ENCODE assay signal across 8 cellular contexts in the genomic region with DNA sequence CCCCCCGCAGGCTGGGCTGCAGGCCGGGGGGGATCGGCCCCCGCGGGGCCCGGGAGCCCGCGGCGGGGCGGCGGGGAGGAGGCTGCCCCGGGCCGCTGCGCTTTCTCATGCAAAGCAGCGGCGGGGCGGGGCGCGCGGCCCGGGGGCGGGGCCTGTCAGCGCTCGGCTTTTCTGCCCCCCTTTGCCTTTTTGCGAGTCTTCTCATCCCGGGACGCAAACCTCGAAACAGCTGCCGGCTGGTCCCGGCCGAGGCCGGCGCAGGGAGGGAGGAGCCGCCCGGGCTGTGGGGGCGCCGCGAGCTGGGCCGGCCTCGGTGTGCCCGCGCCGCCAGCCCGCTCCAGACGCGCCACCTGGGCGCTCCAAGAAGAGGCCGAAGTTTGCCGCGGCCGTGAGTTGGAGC. TPM values are rescaled to one million over a fixed set of nuclear protein-coding genes. Genes with fewer than 3 reads are reported as not detected.
DNase-seq lines count a peak whose midpoint lies in the region; ATAC-seq and TF ChIP-seq lines count a peak whose summit lies in the region.

A gene with protein sequence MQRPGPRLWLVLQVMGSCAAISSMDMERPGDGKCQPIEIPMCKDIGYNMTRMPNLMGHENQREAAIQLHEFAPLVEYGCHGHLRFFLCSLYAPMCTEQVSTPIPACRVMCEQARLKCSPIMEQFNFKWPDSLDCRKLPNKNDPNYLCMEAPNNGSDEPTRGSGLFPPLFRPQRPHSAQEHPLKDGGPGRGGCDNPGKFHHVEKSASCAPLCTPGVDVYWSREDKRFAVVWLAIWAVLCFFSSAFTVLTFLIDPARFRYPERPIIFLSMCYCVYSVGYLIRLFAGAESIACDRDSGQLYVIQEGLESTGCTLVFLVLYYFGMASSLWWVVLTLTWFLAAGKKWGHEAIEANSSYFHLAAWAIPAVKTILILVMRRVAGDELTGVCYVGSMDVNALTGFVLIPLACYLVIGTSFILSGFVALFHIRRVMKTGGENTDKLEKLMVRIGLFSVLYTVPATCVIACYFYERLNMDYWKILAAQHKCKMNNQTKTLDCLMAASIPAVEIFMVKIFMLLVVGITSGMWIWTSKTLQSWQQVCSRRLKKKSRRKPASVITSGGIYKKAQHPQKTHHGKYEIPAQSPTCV (plus strand): TSS at position 198 of the 400 bp plus-strand sequence. CDS start 479 bp downstream, outside the sequence.

- no peaks in the 10 kb centered on the region for H3K36me3 ChIP-seq in mucosa of descending colon (ENCODE audit: low read depth)

- peaks cover 3 to 98% (median 86%) of the 10 kb centered on the region in 45 donors for H3K27me3 ChIP-seq in dorsolateral prefrontal cortex

- TF ChIP-seq CTCF in dorsolateral prefrontal cortex (IDR thresholded peaks at IDR 0.05 in 54 of 56, conservative IDR thresholded peaks at IDR 0.05 in 2 of 56; ENCODE audit: low read depth in 1 of 56, partially characterized antibody in 56 of 56) (no peak), mucosa of descending colon (IDR thresholded peaks at IDR 0.05) (no peak), type B pancreatic cell (conservative IDR thresholded peaks at IDR 0.05) (no peak)

- peak within 1 kb of the TSS; percentile 71 for H3K27ac Mint-ChIP-seq in type B pancreatic cell

- peaks cover 14% of the 10 kb centered on the region for H3K36me3 Mint-ChIP-seq in type B pancreatic cell

- DNase-seq in activated CD4-positive, alpha-beta T cell treated with anti-CD3 and anti-CD28 coated beads for 48 hours: peak; percentile 52
- DNase-seq in activated CD4-positive, alpha-beta T cell treated with anti-CD3 and anti-CD28 coated beads, Interleukin-2, amount 50 U/mL, for 1 hour: no peak
- no peak for DNase-seq in dorsolateral prefrontal cortex
- DNase-seq in mucosa of descending colon: peak in 2 of 3 donors; percentile 46 to 51
- peak; percentile 87 for DNase-seq in type B pancreatic cell (ENCODE audit: extremely low spot score, unreplicated experiment)

- peaks cover 17% of the 10 kb centered on the region for H3K4me1 Mint-ChIP-seq in type B pancreatic cell (ENCODE audit: unreplicated experiment)

- intact Hi-C loops in dorsolateral prefrontal cortex (cut with DNase I): no loop called here
- intact Hi-C loops in mucosa of descending colon (cut with DNase I, micrococcal nuclease): no loop called here

- ATAC-seq in mucosa of descending colon (peak; percentile 49), GM18873 (IDR thresholded peaks at IDR 0.05; ENCODE audit: low FRiP score, unreplicated experiment) (no peak), GM19351 (IDR thresholded peaks at IDR 0.05; ENCODE audit: unreplicated experiment) (no peak), HG02938 (IDR thresholded peaks at IDR 0.05; ENCODE audit: unreplicated experiment) (no peak)

- no peaks in the 10 kb centered on the region for H3K4me1 ChIP-seq in mucosa of descending colon (ENCODE audit: low read depth)

- peak within 1 kb of the TSS; percentile 90 for H3K4me3 Mint-ChIP-seq in type B pancreatic cell

- H3K9me3 Mint-ChIP-seq in type B pancreatic cell: no peaks in the 10 kb centered on the region

- H3K27me3 Mint-ChIP-seq in type B pancreatic cell: peaks cover 50% of the 10 kb centered on the region

- no peaks in the 10 kb centered on the region for H3K9me3 ChIP-seq in mucosa of descending colon

- H3K27ac ChIP-seq in dorsolateral prefrontal cortex: peak within 1 kb of the TSS in 2 of 59 donors; percentile 9 to 30

- H3K4me3 ChIP-seq in dorsolateral prefrontal cortex: peak within 1 kb of the TSS in 58 of 59 donors; percentile 16 to 62 (median 42)
- no peak within 1 kb of the TSS for H3K4me3 ChIP-seq in mucosa of descending colon

RNA-seq across cellular contexts. Expression of the gene that starts here (rescaled TPM):
- total RNA-seq in dorsolateral prefrontal cortex (1 to 10 TPM in 19 of 120 experiments, under 1 TPM in 100, not detected in 1; 0.16 to 1.8 (median 0.56) TPM), mucosa of descending colon (under 1 TPM; 0.14 to 0.48 (median 0.35) TPM), type B pancreatic cell (ENCODE audit: low replicate concordance) (7.5 and 17.7 TPM in 2 replicates)

Comparison
In these comparisons a context has a peak if more than half of its experiments do, and no peak if none do; other contexts are left out.
1. DNase-seq: peak in activated CD4-positive, alpha-beta T cell treated with anti-CD3 and anti-CD28 coated beads for 48 hours (single experiment) and type B pancreatic cell (single experiment); none in activated CD4-positive, alpha-beta T cell treated with anti-CD3 and anti-CD28 coated beads, Interleukin-2, amount 50 U/mL, for 1 hour (single experiment) and dorsolateral prefrontal cortex (0 of 10).
2. Peak in DNase-seq and ATAC-seq in mucosa of descending colon; RNA of the gene not detected or under 1 TPM.